ENCODE assay signal across 24 cellular contexts in genomic region chr7:53835301-53835700, GRCh38.
"Had no signal": no experiment of that assay in that cellular context is flagged by ENCODE, and none has a peak within 500 bp of the region (broad histone marks: within the 10 kb centered on the region; RNA-seq: fewer than 3 reads in every experiment).

No MANE protein-coding gene starts in this region.

- FAIRE-seq: small intestine, urothelium cell line had no signal

- H3K9me3 Mint-ChIP-seq: neural progenitor cell had no signal

- H3K27me3 Mint-ChIP-seq: progenitor cell of endocrine pancreas; stimulated activated naive B cell treated with anti-CD40 and anti-IgM and Interleukin-4, amounts not matched to agents 10 μg/mL and 1 μg/mL and 100 μg/mL, for 72 hours; stimulated activated naive CD8-positive, alpha-beta T cell treated with anti-CD3 and anti-CD28 coated beads, Interleukin-15, Interleukin-2, amounts not matched to agents 100 ng/mL and 50 ng/mL, for 24 hours had no signal

- H3K36me3 Mint-ChIP-seq: neural progenitor cell; stimulated activated effector memory CD8-positive, alpha-beta T cell treated with anti-CD3 and anti-CD28 coated beads, Interleukin-12 subunit alpha, Interleukin-12 subunit beta, amount 100 ng/mL, for 72 hours; stimulated activated naive B cell treated with anti-CD40 and anti-IgM and Interleukin-4, amounts not matched to agents 10 μg/mL and 1 μg/mL and 100 μg/mL, for 72 hours had no signal

- H3K4me3 Mint-ChIP-seq: nephron; neural progenitor cell; stimulated activated effector memory CD8-positive, alpha-beta T cell treated with anti-CD3 and anti-CD28 coated beads, Interleukin-12 subunit alpha, Interleukin-12 subunit beta, amount 100 ng/mL, for 72 hours; stimulated activated naive B cell treated with anti-CD40 and anti-IgM and Interleukin-4, amounts not matched to agents 10 μg/mL and 1 μg/mL and 100 μg/mL, for 72 hours; stimulated activated naive CD8-positive, alpha-beta T cell treated with anti-CD3 and anti-CD28 coated beads, Interleukin-15, Interleukin-2, amounts not matched to agents 100 ng/mL and 50 ng/mL, for 24 hours had no signal

- H3K27ac Mint-ChIP-seq: nephron; neural progenitor cell; progenitor cell of endocrine pancreas; stimulated activated effector memory CD8-positive, alpha-beta T cell treated with anti-CD3 and anti-CD28 coated beads, Interleukin-12 subunit alpha, Interleukin-12 subunit beta, amount 100 ng/mL, for 72 hours; stimulated activated naive B cell treated with anti-CD40 and anti-IgM and Interleukin-4, amounts not matched to agents 10 μg/mL and 1 μg/mL and 100 μg/mL, for 72 hours; stimulated activated naive CD8-positive, alpha-beta T cell treated with anti-CD3 and anti-CD28 coated beads, Interleukin-15, Interleukin-2, amounts not matched to agents 100 ng/mL and 50 ng/mL, for 24 hours had no signal

- DNase-seq: occipital lobe; ovary; posterior cingulate gyrus; psoas muscle; right cardiac atrium; right lobe of liver; sigmoid colon; small intestine; stimulated activated CD4-positive, alpha-beta T cell treated with anti-CD3 and anti-CD28 coated beads, Interleukin-15, amount 100 ng/mL, for 24 hours; stimulated activated CD4-positive, alpha-beta T cell treated with anti-CD3 and anti-CD28 coated beads, Interleukin-2, amount 100 ng/mL, for 24 hours; stimulated activated CD4-positive, alpha-beta T cell treated with anti-CD3 and anti-CD28 coated beads, Interleukin-2, amount 100 ng/mL, for 48 hours; stimulated activated CD4-positive, alpha-beta T cell treated with anti-CD3 and anti-CD28 coated beads, Interleukin-4, amount 100 ng/mL, for 24 hours; stimulated activated naive B cell treated with anti-CD40 and anti-IgM and Interleukin-4, amounts not matched to agents 10 μg/mL and 1 μg/mL and 100 μg/mL, for 72 hours; stimulated activated naive CD4-positive, alpha-beta T cell treated with Interleukin-2 at 50 U/mL for 16 hours; stomach; thyroid gland; trophoblast cell; upper lobe of left lung had no signal

- ATAC-seq: psoas muscle; right cardiac atrium; right lobe of liver; stimulated activated effector memory CD8-positive, alpha-beta T cell treated with anti-CD3 and anti-CD28 coated beads, Interleukin-12 subunit alpha, Interleukin-12 subunit beta, amount 100 ng/mL, for 72 hours; stimulated activated naive B cell treated with anti-CD40 and anti-IgM and Interleukin-4, amounts not matched to agents 10 μg/mL and 1 μg/mL and 100 μg/mL, for 72 hours had no signal

- H3K4me1 Mint-ChIP-seq: nephron; neural progenitor cell; stimulated activated effector memory CD8-positive, alpha-beta T cell treated with anti-CD3 and anti-CD28 coated beads, Interleukin-12 subunit alpha, Interleukin-12 subunit beta, amount 100 ng/mL, for 72 hours; stimulated activated naive B cell treated with anti-CD40 and anti-IgM and Interleukin-4, amounts not matched to agents 10 μg/mL and 1 μg/mL and 100 μg/mL, for 72 hours had no signal
